Comparison of ENCODE assay signal across 17 cellular contexts in genomic region chr7:55113760-55114541, GRCh38.
"Had no signal": no experiment of that assay in that cellular context is flagged by ENCODE, and none has a peak within 500 bp of the region (broad histone marks: within the 10 kb centered on the region; RNA-seq: fewer than 3 reads in every experiment).

No MANE protein-coding gene starts in this region.

- H3K27ac Mint-ChIP-seq: activated B cell treated with CpG ODN at 0.5 μM for 24 hours; activated naive CD8-positive, alpha-beta T cell; dendritic cell treated with granulocyte-macrophage colony-stimulating factor and Interleukin-4, amounts not matched to agents 40 ng/mL and 50 ng/mL, for 4 days; endodermal cell; T-helper 17 cell had no signal

- H3K36me3 Mint-ChIP-seq: activated naive CD8-positive, alpha-beta T cell had no signal

- H3K4me3 ChIP-seq: left ventricle myocardium inferior, ovary, stomach, vagina had no signal

- H3K36me3 ChIP-seq: brain microvascular endothelial cell, left ventricle myocardium inferior, ovary, stomach, vagina had no signal

- H3K9me3 ChIP-seq: left ventricle myocardium inferior, ovary, stomach, vagina had no signal

- H3K9me3 Mint-ChIP-seq: activated B cell treated with CpG ODN at 0.5 μM for 24 hours; dendritic cell treated with granulocyte-macrophage colony-stimulating factor and Interleukin-4, amounts not matched to agents 40 ng/mL and 50 ng/mL, for 4 days; endodermal cell; neural crest cell had no signal

- H3K4me1 Mint-ChIP-seq: activated B cell treated with CpG ODN at 0.5 μM for 24 hours, T-helper 17 cell had no signal

- H3K27me3 Mint-ChIP-seq: dendritic cell treated with granulocyte-macrophage colony-stimulating factor and Interleukin-4, amounts not matched to agents 40 ng/mL and 50 ng/mL, for 4 days had no signal

- ATAC-seq: esophagus mucosa, T-helper 17 cell had no signal

- H3K27me3 ChIP-seq: brain microvascular endothelial cell, ovary, stomach, vagina had no signal

- H3K4me3 Mint-ChIP-seq: activated B cell treated with CpG ODN at 0.5 μM for 24 hours; activated naive CD8-positive, alpha-beta T cell; dendritic cell treated with granulocyte-macrophage colony-stimulating factor and Interleukin-4, amounts not matched to agents 40 ng/mL and 50 ng/mL, for 4 days; endodermal cell; neural crest cell; T-helper 17 cell had no signal

- H3K27ac ChIP-seq: brain microvascular endothelial cell, left ventricle myocardium inferior, ovary, vagina had no signal

- DNase-seq: activated B cell treated with CpG ODN at 0.5 μM for 24 hours; activated CD4-positive, alpha-beta T cell treated with anti-CD3 and anti-CD28 coated beads, Interleukin-2, amount 50 U/mL, for 1 hour; activated T-cell treated with anti-CD3 and anti-CD28 coated beads, Interleukin-2, amount 50 U/mL, for 1 hour; amygdala; brain microvascular endothelial cell; cerebellar nuclear complex; endodermal cell; left ventricle myocardium inferior; ovary; stimulated activated CD4-positive, alpha-beta T cell treated with anti-CD3 and anti-CD28 coated beads, Interleukin-4, amount 100 ng/mL, for 1 hour; stomach; T-helper 17 cell had no signal
